In genomic region chr1:8027748-8028631, GRCh38 we compare ENCODE assay signal across 10 cellular contexts. TPM values are rescaled to one million over a fixed set of nuclear protein-coding genes. Genes with fewer than 3 reads are reported as not detected.
DNase-seq lines count a peak whose midpoint lies in the region; ATAC-seq and TF ChIP-seq lines count a peak whose summit lies in the region.
"Had no signal": no experiment of that assay in that cellular context is flagged by ENCODE, and none has a peak within 500 bp of the region (broad histone marks: within the 10 kb centered on the region; RNA-seq: fewer than 3 reads in every experiment).

No MANE protein-coding gene starts in this region.

- no peak for ATAC-seq in WTC11
- ATAC-seq in GM18907 (IDR thresholded peaks at IDR 0.05; ENCODE audit: unreplicated experiment) = no peak

- peaks cover 45% of the 10 kb centered on the region for H3K4me1 Mint-ChIP-seq in WTC11

- POLR2A ChIA-PET in WTC11 (lab: Charles Lee) = interaction anchor here (0.6 kb wide), 1 partner anchor 103 kb away, joined by 4 read pairs; no protein-coding TSS in a partner anchor

- H3K27ac Mint-ChIP-seq in WTC11 = peak overlapping the region; percentile 78
- H3K27ac Mint-ChIP-seq: activated naive CD4-positive, alpha-beta T cell treated with anti-CD3 and anti-CD28 coated beads for 36 hours had no signal

- CTCF ChIA-PET in WTC11 (lab: Charles Lee) = interaction anchor here (0.6 to 7.7 kb wide), 5 partner anchors 11 to 290 kb away, joined by 3 to 70 read pairs (median 5); partner anchors contain the start of gene SLC45A1

- no peaks in the 10 kb centered on the region for H3K27me3 ChIP-seq in tibial nerve

- H3K4me3 Mint-ChIP-seq in WTC11 = peak overlapping the region; percentile 78

- peaks cover 4% of the 10 kb centered on the region; the same call in 1 of the 2 replicates for H3K36me3 Mint-ChIP-seq in WTC11

- WGBS in tibial nerve, 2 donors = 57 to 59% methylated on average over 8 of the region's 8 CpGs

- peak overlapping the region; percentile 85 to 96 (median 95) for H3K27ac ChIP-seq in tibial nerve

- H3K4me1 ChIP-seq in tibial nerve = peaks cover 0 to 39% (median 8%) of the 10 kb centered on the region in 4 donors

- H3K9me3 Mint-ChIP-seq in WTC11 = no peaks in the 10 kb centered on the region
- H3K9me3 Mint-ChIP-seq: activated naive CD4-positive, alpha-beta T cell treated with anti-CD3 and anti-CD28 coated beads for 36 hours had no signal

- peak; percentile 42 for DNase-seq in NCI-H2171 treated with DMSO at 0.1 percent for 48 hours (lab: John Stamatoyannopoulos, UW)
- no peak for DNase-seq in NCI-H2171 (lab: John Stamatoyannopoulos, UW)
- no peak for DNase-seq in WTC11 (ENCODE audit: low spot score)
- DNase-seq in kidney tubule cell (ENCODE audit: low spot score) = peak; percentile 67
- no peak for DNase-seq in tibial nerve (ENCODE audit: low spot score in 2 of 2)
- DNase-seq in NAMALWA (ENCODE audit: low spot score) = no peak
- no peak for DNase-seq in stimulated activated CD4-positive, alpha-beta T cell treated with anti-CD3 and anti-CD28 coated beads, Interleukin-2, amount 100 ng/mL, for 24 hours
- DNase-seq: activated naive CD4-positive, alpha-beta T cell treated with anti-CD3 and anti-CD28 coated beads for 36 hours; NCI-H774 had no signal

- H3K4me3 ChIP-seq in tibial nerve = peak overlapping the region in 1 of 4 donors; percentile 94

- peaks cover 7% of the 10 kb centered on the region for H3K27me3 Mint-ChIP-seq in WTC11 (ENCODE audit: low read depth)

- no peaks in the 10 kb centered on the region for H3K36me3 ChIP-seq in tibial nerve

- no peaks in the 10 kb centered on the region for H3K9me3 ChIP-seq in tibial nerve

- TF ChIP-seq EP300 in tibial nerve (IDR thresholded peaks at IDR 0.05) = peak in 1 of 2 donors; percentile 12

- no peak for TF ChIP-seq POLR2A in tibial nerve (IDR thresholded peaks at IDR 0.05)

- TF ChIP-seq CTCF in WTC11 (IDR thresholded peaks at IDR 0.05) (no peak), tibial nerve (IDR thresholded peaks at IDR 0.05) (no peak)

TF ChIP-seq in WTC11, 78 proteins besides CTCF, POLR2A, EP300 and RAD21:
- no peak for TF ChIP-seq ATF1 (CRISPR knock-in tag; IDR thresholded peaks at IDR 0.05)
- no peak for TF ChIP-seq ZNF232 (CRISPR knock-in tag; IDR thresholded peaks at IDR 0.05)
- no peak for TF ChIP-seq CBFB (CRISPR knock-in tag; IDR thresholded peaks at IDR 0.05; ENCODE audit: low read depth)
- TF ChIP-seq KAT7 (CRISPR knock-in tag; IDR thresholded peaks at IDR 0.05; ENCODE audit: borderline replicate concordance) = no peak
- no peak for TF ChIP-seq ZNF512 (CRISPR knock-in tag; IDR thresholded peaks at IDR 0.05; ENCODE audit: borderline replicate concordance)
- TF ChIP-seq TP53 (CRISPR knock-in tag; IDR thresholded peaks at IDR 0.05) = no peak
- TF ChIP-seq, protein P1, sequence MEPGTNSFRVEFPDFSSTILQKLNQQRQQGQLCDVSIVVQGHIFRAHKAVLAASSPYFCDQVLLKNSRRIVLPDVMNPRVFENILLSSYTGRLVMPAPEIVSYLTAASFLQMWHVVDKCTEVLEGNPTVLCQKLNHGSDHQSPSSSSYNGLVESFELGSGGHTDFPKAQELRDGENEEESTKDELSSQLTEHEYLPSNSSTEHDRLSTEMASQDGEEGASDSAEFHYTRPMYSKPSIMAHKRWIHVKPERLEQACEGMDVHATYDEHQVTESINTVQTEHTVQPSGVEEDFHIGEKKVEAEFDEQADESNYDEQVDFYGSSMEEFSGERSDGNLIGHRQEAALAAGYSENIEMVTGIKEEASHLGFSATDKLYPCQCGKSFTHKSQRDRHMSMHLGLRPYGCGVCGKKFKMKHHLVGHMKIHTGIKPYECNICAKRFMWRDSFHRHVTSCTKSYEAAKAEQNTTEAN (CRISPR knock-in tag; IDR thresholded peaks at IDR 0.05) = no peak
- TF ChIP-seq, protein P2, sequence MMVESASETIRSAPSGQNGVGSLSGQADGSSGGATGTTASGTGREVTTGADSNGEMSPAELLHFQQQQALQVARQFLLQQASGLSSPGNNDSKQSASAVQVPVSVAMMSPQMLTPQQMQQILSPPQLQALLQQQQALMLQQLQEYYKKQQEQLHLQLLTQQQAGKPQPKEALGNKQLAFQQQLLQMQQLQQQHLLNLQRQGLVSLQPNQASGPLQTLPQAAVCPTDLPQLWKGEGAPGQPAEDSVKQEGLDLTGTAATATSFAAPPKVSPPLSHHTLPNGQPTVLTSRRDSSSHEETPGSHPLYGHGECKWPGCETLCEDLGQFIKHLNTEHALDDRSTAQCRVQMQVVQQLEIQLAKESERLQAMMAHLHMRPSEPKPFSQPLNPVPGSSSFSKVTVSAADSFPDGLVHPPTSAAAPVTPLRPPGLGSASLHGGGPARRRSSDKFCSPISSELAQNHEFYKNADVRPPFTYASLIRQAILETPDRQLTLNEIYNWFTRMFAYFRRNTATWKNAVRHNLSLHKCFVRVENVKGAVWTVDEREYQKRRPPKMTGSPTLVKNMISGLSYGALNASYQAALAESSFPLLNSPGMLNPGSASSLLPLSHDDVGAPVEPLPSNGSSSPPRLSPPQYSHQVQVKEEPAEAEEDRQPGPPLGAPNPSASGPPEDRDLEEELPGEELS (CRISPR knock-in tag; IDR thresholded peaks at IDR 0.05) = no peak
- TF ChIP-seq, protein P3, sequence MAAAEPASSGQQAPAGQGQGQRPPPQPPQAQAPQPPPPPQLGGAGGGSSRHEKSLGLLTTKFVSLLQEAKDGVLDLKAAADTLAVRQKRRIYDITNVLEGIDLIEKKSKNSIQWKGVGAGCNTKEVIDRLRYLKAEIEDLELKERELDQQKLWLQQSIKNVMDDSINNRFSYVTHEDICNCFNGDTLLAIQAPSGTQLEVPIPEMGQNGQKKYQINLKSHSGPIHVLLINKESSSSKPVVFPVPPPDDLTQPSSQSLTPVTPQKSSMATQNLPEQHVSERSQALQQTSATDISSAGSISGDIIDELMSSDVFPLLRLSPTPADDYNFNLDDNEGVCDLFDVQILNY (CRISPR knock-in tag; IDR thresholded peaks at IDR 0.05) = no peak
- TF ChIP-seq, protein P4, sequence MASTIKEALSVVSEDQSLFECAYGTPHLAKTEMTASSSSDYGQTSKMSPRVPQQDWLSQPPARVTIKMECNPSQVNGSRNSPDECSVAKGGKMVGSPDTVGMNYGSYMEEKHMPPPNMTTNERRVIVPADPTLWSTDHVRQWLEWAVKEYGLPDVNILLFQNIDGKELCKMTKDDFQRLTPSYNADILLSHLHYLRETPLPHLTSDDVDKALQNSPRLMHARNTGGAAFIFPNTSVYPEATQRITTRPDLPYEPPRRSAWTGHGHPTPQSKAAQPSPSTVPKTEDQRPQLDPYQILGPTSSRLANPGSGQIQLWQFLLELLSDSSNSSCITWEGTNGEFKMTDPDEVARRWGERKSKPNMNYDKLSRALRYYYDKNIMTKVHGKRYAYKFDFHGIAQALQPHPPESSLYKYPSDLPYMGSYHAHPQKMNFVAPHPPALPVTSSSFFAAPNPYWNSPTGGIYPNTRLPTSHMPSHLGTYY (CRISPR knock-in tag; IDR thresholded peaks at IDR 0.05) = no peak
- no peak for TF ChIP-seq ETV6 (CRISPR knock-in tag; IDR thresholded peaks at IDR 0.05)
- TF ChIP-seq GTF2I (CRISPR knock-in tag; conservative IDR thresholded peaks at IDR 0.05) = no peak

RNA-seq across cellular contexts. Expression of gene ERRFI1, which starts 1.9 kb away (rescaled TPM):
- total RNA-seq in WTC11 (2021) (34.5 to 44.6 TPM (median 35.8 TPM) in 3 replicates), tibial nerve (100 to 1,000 TPM in 2 of 4 donors, 10 to 100 TPM in 2; 63.9 to 152 (median 95.9) TPM)

Comparison
In these comparisons a context has a peak if more than half of its experiments do, and no peak if none do; other contexts are left out.
1. DNase-seq: peak in NCI-H2171 treated with DMSO at 0.1 percent for 48 hours (single experiment) and kidney tubule cell (single experiment); none in NCI-H2171 (single experiment), WTC11 (single experiment), tibial nerve (0 of 2), NAMALWA (single experiment) and stimulated activated CD4-positive, alpha-beta T cell treated with anti-CD3 and anti-CD28 coated beads, Interleukin-2, amount 100 ng/mL, for 24 hours (0 of 2).